ENCODE assay signal across 10 cellular contexts in the genomic region with DNA sequence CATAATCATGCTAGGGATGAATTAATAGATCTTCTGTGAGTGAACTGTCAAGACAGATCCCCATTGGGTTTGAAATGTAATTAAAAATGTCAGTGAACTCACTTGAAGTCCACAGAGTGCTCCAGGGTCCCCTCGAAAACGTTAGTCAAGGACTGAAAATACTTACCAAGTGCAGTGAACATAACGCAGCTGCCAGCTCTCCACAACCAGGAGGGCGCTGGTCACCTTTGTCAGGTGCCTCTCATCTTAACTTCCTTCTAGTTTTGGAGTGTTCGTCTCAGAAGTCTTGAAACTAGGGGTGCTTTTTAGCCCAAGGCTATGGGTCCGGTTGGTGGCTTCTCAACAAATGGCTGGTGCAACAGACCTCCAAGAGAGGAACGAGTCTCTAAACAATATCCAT.
"Had no signal": no experiment of that assay in that cellular context is flagged by ENCODE, and none has a peak within 500 bp of the region (broad histone marks: within the 10 kb centered on the region; RNA-seq: fewer than 3 reads in every experiment).

No MANE protein-coding gene starts in this region.

- H3K27ac Mint-ChIP-seq: activated CD4-positive, alpha-beta T cell treated with anti-CD3 and anti-CD28 coated beads, Interleukin-2, amount 10 ng/mL, durations not matched to agents 7 days and 5 days; dendritic cell treated with granulocyte-macrophage colony-stimulating factor and Interleukin-4, amounts not matched to agents 40 ng/mL and 50 ng/mL, for 4 days had no signal

- H3K27ac ChIP-seq: heart right ventricle, thoracic aorta had no signal

- H3K27me3 Mint-ChIP-seq: activated CD4-positive, alpha-beta T cell treated with anti-CD3 and anti-CD28 coated beads, Interleukin-2, amount 10 ng/mL, durations not matched to agents 7 days and 5 days; dendritic cell treated with granulocyte-macrophage colony-stimulating factor and Interleukin-4, amounts not matched to agents 40 ng/mL and 50 ng/mL, for 4 days had no signal

- DNase-seq: activated CD4-positive, alpha-beta T cell treated with anti-CD3 and anti-CD28 coated beads, Interleukin-2, amount 10 ng/mL, durations not matched to agents 7 days and 5 days; activated gamma-delta T cell; effector memory CD4-positive, alpha-beta T cell; heart right ventricle; pancreas; stomach; T-helper 2 cell had no signal

- H3K9me3 Mint-ChIP-seq: activated CD4-positive, alpha-beta T cell treated with anti-CD3 and anti-CD28 coated beads, Interleukin-2, amount 10 ng/mL, durations not matched to agents 7 days and 5 days; dendritic cell treated with granulocyte-macrophage colony-stimulating factor and Interleukin-4, amounts not matched to agents 40 ng/mL and 50 ng/mL, for 4 days had no signal

- H3K9me3 ChIP-seq: heart right ventricle, pancreas, stomach, thoracic aorta had no signal

- H3K36me3 ChIP-seq: thoracic aorta had no signal

- H3K27me3 ChIP-seq: heart right ventricle, pancreas, stomach had no signal

- H3K4me3 ChIP-seq: heart right ventricle, pancreas, stomach, thoracic aorta had no signal

- ATAC-seq: heart right ventricle, pancreas, sciatic nerve had no signal

- H3K4me3 Mint-ChIP-seq: activated CD4-positive, alpha-beta T cell treated with anti-CD3 and anti-CD28 coated beads, Interleukin-2, amount 10 ng/mL, durations not matched to agents 7 days and 5 days; dendritic cell treated with granulocyte-macrophage colony-stimulating factor and Interleukin-4, amounts not matched to agents 40 ng/mL and 50 ng/mL, for 4 days had no signal
